Comparison of ENCODE assay signal across 8 cellular contexts in the genomic region with DNA sequence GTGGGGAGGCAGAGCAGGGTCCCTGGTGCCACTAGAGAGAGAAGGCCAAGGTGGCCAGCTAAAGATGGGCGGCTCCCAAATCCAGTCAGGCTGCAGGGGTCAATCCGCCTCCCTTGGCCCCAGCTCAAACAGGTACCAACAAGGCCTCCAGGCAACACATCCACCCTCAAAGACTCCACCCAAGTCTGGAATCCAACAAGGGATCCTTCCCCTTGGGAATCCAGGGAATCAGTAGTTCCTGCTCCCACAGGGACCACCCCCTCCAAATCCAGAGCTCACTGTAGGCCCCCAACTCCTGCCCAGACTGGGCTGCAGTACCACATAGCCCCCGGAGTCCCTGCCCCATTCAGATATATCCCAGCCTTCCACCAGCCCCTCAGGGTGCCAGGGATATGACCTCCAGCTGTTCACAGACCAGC. TPM values are rescaled to one million over a fixed set of nuclear protein-coding genes. Genes with fewer than 3 reads are reported as not detected.
DNase-seq lines count a peak whose midpoint lies in the region; ATAC-seq and TF ChIP-seq lines count a peak whose summit lies in the region.

No MANE protein-coding gene starts in this region.

- no peaks in the 10 kb centered on the region for H3K36me3 ChIP-seq in GM23338 (ENCODE audit: insufficient read depth)
- peaks cover 20% of the 10 kb centered on the region for H3K36me3 ChIP-seq in left ventricle myocardium inferior
- peaks cover 0 to 9% (median 4%) of the 10 kb centered on the region in 3 donors for H3K36me3 ChIP-seq in skeletal muscle tissue (ENCODE audit: control insufficient read depth in 3 of 3, insufficient read depth in 3 of 3, low read length in 3 of 3)

- H3K27me3 ChIP-seq in GM23338 (ENCODE audit: insufficient read depth) (peaks cover 5% of the 10 kb centered on the region), left ventricle myocardium inferior (ENCODE audit: low read depth) (no peaks in the 10 kb centered on the region), skeletal muscle tissue (ENCODE audit: control insufficient read depth in 3 of 3, insufficient read depth in 3 of 3, low read length in 3 of 3) (peaks cover 0 to 36% (median 24%) of the 10 kb centered on the region in 3 donors)

- CTCF ChIA-PET in activated CD8-positive, alpha-beta T cell treated with anti-CD3 and anti-CD28 coated beads, Interleukin-2, amount 10 ng/mL, durations not matched to agents 7 days and 5 days (lab: Charles Lee), result interaction anchor here (1.0 to 3.6 kb wide), 3 partner anchors 19 to 119 kb away, joined by 3 to 22 read pairs (median 3); no protein-coding TSS in a partner anchor

- no peaks in the 10 kb centered on the region; the same call in 1 of the 2 replicates for H4K20me1 ChIP-seq in GM23338 (replicated peaks; ENCODE audit: insufficient read depth)

- intact Hi-C loops in left ventricle myocardium inferior (cut with micrococcal nuclease), result loop anchor here (5.0 kb wide), 1 partner anchor 36 kb away; no protein-coding TSS in a partner anchor

- peak overlapping the region; percentile 67 for H3K4me2 ChIP-seq in GM23338

- H3K9me3 Mint-ChIP-seq in GM23338, result no peaks in the 10 kb centered on the region; the same call in 1 of the 3 replicates
- no peaks in the 10 kb centered on the region for H3K9me3 Mint-ChIP-seq in activated CD8-positive, alpha-beta T cell treated with anti-CD3 and anti-CD28 coated beads, Interleukin-2, amount 10 ng/mL, durations not matched to agents 7 days and 5 days (ENCODE audit: insufficient read depth)

- H2AFZ ChIP-seq in GM23338, result no peak overlapping the region

- H3K79me2 ChIP-seq in GM23338 (replicated peaks; ENCODE audit: insufficient read depth), result peaks cover 38% of the 10 kb centered on the region

- no peaks in the 10 kb centered on the region for H3K9me2 ChIP-seq in GM23338 (ENCODE audit: insufficient read depth)

- H3K27ac Mint-ChIP-seq in GM23338, result peak overlapping the region; percentile 89
- H3K27ac Mint-ChIP-seq in activated CD8-positive, alpha-beta T cell treated with anti-CD3 and anti-CD28 coated beads, Interleukin-2, amount 10 ng/mL, durations not matched to agents 7 days and 5 days, result peak overlapping the region; percentile 83

- peak overlapping the region in 1 of 3 donors; percentile 66 for H3K9ac ChIP-seq in skeletal muscle tissue (ENCODE audit: low read depth in 1 of 3, low read length in 3 of 3)

- H3K27ac ChIP-seq in GM23338 (ENCODE audit: low read depth) (no peak overlapping the region), left ventricle myocardium inferior (replicated peaks) (peak overlapping the region; percentile 99), skeletal muscle tissue (ENCODE audit: low read depth, low read length) (peak overlapping the region; percentile 36)

- TF ChIP-seq CTCF in GM23338 (conservative IDR thresholded peaks at IDR 0.05; ENCODE audit: low read depth in 2 of 2) (no peak), left ventricle myocardium inferior (IDR thresholded peaks at IDR 0.05; ENCODE audit: borderline replicate concordance) (no peak)

- peaks cover 10% of the 10 kb centered on the region; the same call in 2 of the 3 replicates for H3K36me3 Mint-ChIP-seq in GM23338 (ENCODE audit: low read depth)
- peaks cover 12% of the 10 kb centered on the region for H3K36me3 Mint-ChIP-seq in activated CD8-positive, alpha-beta T cell treated with anti-CD3 and anti-CD28 coated beads, Interleukin-2, amount 10 ng/mL, durations not matched to agents 7 days and 5 days (ENCODE audit: low read depth)

- H3K4me1 Mint-ChIP-seq in GM23338, result peaks cover 39% of the 10 kb centered on the region
- peaks cover 35% of the 10 kb centered on the region for H3K4me1 Mint-ChIP-seq in activated CD8-positive, alpha-beta T cell treated with anti-CD3 and anti-CD28 coated beads, Interleukin-2, amount 10 ng/mL, durations not matched to agents 7 days and 5 days (ENCODE audit: low read depth)

- DNase-seq in GM23338 (ENCODE audit: low spot score) (no peak), left ventricle myocardium inferior (no peak), ureter (ENCODE audit: low spot score) (no peak), HUDEP-2 (lab: John Stamatoyannopoulos, UW; ENCODE audit: unreplicated experiment in 76 of 76) (no peak)
- DNase-seq in activated CD8-positive, alpha-beta T cell treated with anti-CD3 and anti-CD28 coated beads, Interleukin-2, amount 10 ng/mL, durations not matched to agents 7 days and 5 days, result no peak

- H3K9me3 ChIP-seq in left ventricle myocardium inferior (replicated peaks) (no peaks in the 10 kb centered on the region), skeletal muscle tissue (ENCODE audit: control insufficient read depth in 3 of 3, low read length in 3 of 3) (no peaks in the 10 kb centered on the region)

- peaks cover 18% of the 10 kb centered on the region for H3F3A ChIP-seq in GM23338 (replicated peaks; ENCODE audit: low read depth)

- H3K4me3 ChIP-seq in GM23338 (peak overlapping the region; percentile 96; the same call in 1 of the 2 replicates), left ventricle myocardium inferior (peak overlapping the region; percentile 97), skeletal muscle tissue (ENCODE audit: low read length in 3 of 3) (peak overlapping the region in 2 of 3 donors; percentile 10 to 13)

- ATAC-seq in GM23338 (no peak), HG03342 (IDR thresholded peaks at IDR 0.05; ENCODE audit: unreplicated experiment) (no peak), HG02884 (IDR thresholded peaks at IDR 0.05; ENCODE audit: unreplicated experiment) (no peak)
- no peak for ATAC-seq in activated CD8-positive, alpha-beta T cell treated with anti-CD3 and anti-CD28 coated beads, Interleukin-2, amount 10 ng/mL, durations not matched to agents 7 days and 5 days

- H3K4me1 ChIP-seq in GM23338 (ENCODE audit: insufficient read depth), result peaks cover 29% of the 10 kb centered on the region
- peaks cover 97% of the 10 kb centered on the region for H3K4me1 ChIP-seq in left ventricle myocardium inferior
- peaks cover 38 to 52% (median 45%) of the 10 kb centered on the region in 3 donors for H3K4me1 ChIP-seq in skeletal muscle tissue (ENCODE audit: control insufficient read depth in 3 of 3, insufficient read depth in 3 of 3, low read length in 3 of 3)

- POLR2A ChIA-PET in activated CD8-positive, alpha-beta T cell treated with anti-CD3 and anti-CD28 coated beads, Interleukin-2, amount 10 ng/mL, durations not matched to agents 7 days and 5 days (lab: Charles Lee), result interaction anchor here (0.8 to 1.5 kb wide), 4 partner anchors 8 to 31 kb away, joined by 3 to 7 read pairs (median 3); partner anchors contain the start of gene ZNF526

- peaks cover 30% of the 10 kb centered on the region for H3K27me3 Mint-ChIP-seq in GM23338 (ENCODE audit: insufficient read depth, low read depth, poor library complexity)
- H3K27me3 Mint-ChIP-seq in activated CD8-positive, alpha-beta T cell treated with anti-CD3 and anti-CD28 coated beads, Interleukin-2, amount 10 ng/mL, durations not matched to agents 7 days and 5 days (ENCODE audit: low read depth), result peaks cover 6% of the 10 kb centered on the region

- peak overlapping the region; percentile 88 for H3K4me3 Mint-ChIP-seq in GM23338
- peak overlapping the region; percentile 84 for H3K4me3 Mint-ChIP-seq in activated CD8-positive, alpha-beta T cell treated with anti-CD3 and anti-CD28 coated beads, Interleukin-2, amount 10 ng/mL, durations not matched to agents 7 days and 5 days

RNA-seq across cellular contexts. Expression of gene ERF, which starts 3.3 kb away (rescaled TPM):
- total RNA-seq in GM23338 (2014; rRNA removed; shearing (Covaris generic)), result 49.0 and 49.4 TPM in 2 replicates
- 29.4 and 30.4 TPM in 2 replicates for polyA plus RNA-seq in GM23338 (2016; fragmentation: Nextera tagmentation; extraction: Ambion mirVana)
- total RNA-seq in activated CD8-positive, alpha-beta T cell treated with anti-CD3 and anti-CD28 coated beads, Interleukin-2, amount 10 ng/mL, durations not matched to agents 7 days and 5 days, result 10 to 100 TPM; 49.9 to 54.5 TPM
- total RNA-seq in left ventricle myocardium inferior (33.5 TPM), skeletal muscle tissue (12.0 TPM), ureter (47.4 TPM)

RNA-seq across cellular contexts. Expression of gene GSK3A, which starts 9.2 kb away (rescaled TPM):
- 40.7 and 47.0 TPM in 2 replicates for total RNA-seq in GM23338 (2014; rRNA removed; shearing (Covaris generic))
- 17.7 and 19.2 TPM in 2 replicates for polyA plus RNA-seq in GM23338 (2016; fragmentation: Nextera tagmentation; extraction: Ambion mirVana)
- total RNA-seq in activated CD8-positive, alpha-beta T cell treated with anti-CD3 and anti-CD28 coated beads, Interleukin-2, amount 10 ng/mL, durations not matched to agents 7 days and 5 days, result 10 to 100 TPM; 48.2 to 49.0 TPM
- total RNA-seq in left ventricle myocardium inferior (37.6 TPM), skeletal muscle tissue (5.2 TPM), ureter (36.4 TPM)

RNA-seq across cellular contexts. Expression of gene CIC, which starts 17.5 kb away (rescaled TPM):
- 31.8 and 42.0 TPM in 2 replicates for total RNA-seq in GM23338 (2014; rRNA removed; shearing (Covaris generic))
- 13.2 and 13.9 TPM in 2 replicates for polyA plus RNA-seq in GM23338 (2016; fragmentation: Nextera tagmentation; extraction: Ambion mirVana)
- 10 to 100 TPM; 73.1 to 83.8 TPM for total RNA-seq in activated CD8-positive, alpha-beta T cell treated with anti-CD3 and anti-CD28 coated beads, Interleukin-2, amount 10 ng/mL, durations not matched to agents 7 days and 5 days
- total RNA-seq in left ventricle myocardium inferior (33.3 TPM), skeletal muscle tissue (10.4 TPM), ureter (83.4 TPM)

RNA-seq across cellular contexts. Expression of gene ZNF526, which starts 31.5 kb away (rescaled TPM):
- 12.7 and 13.3 TPM in 2 replicates for total RNA-seq in GM23338 (2014; rRNA removed; shearing (Covaris generic))
- 4.7 and 5.8 TPM in 2 replicates for polyA plus RNA-seq in GM23338 (2016; fragmentation: Nextera tagmentation; extraction: Ambion mirVana)
- 10 to 100 TPM; 19.5 to 21.5 TPM for total RNA-seq in activated CD8-positive, alpha-beta T cell treated with anti-CD3 and anti-CD28 coated beads, Interleukin-2, amount 10 ng/mL, durations not matched to agents 7 days and 5 days
- 5.9 TPM for total RNA-seq in left ventricle myocardium inferior
- total RNA-seq in skeletal muscle tissue, result 7.8 TPM
- 13.2 TPM for total RNA-seq in ureter

RNA-seq across cellular contexts. Expression of gene DEDD2, which starts 34.1 kb away (rescaled TPM):
- 59.4 and 63.0 TPM in 2 replicates for total RNA-seq in GM23338 (2014; rRNA removed; shearing (Covaris generic))
- polyA plus RNA-seq in GM23338 (2016; fragmentation: Nextera tagmentation; extraction: Ambion mirVana), result 23.4 and 25.6 TPM in 2 replicates
- total RNA-seq in activated CD8-positive, alpha-beta T cell treated with anti-CD3 and anti-CD28 coated beads, Interleukin-2, amount 10 ng/mL, durations not matched to agents 7 days and 5 days, result 10 to 100 TPM; 31.8 to 36.0 TPM
- 15.8 TPM for total RNA-seq in left ventricle myocardium inferior
- total RNA-seq in skeletal muscle tissue, result 21.4 TPM
- 24.7 TPM for total RNA-seq in ureter

Comparison
In these comparisons a context has a peak if more than half of its experiments do, and no peak if none do; other contexts are left out.
1. H3K4me3 ChIP-seq: peak in every context shown above with its lines; median percentile 97 in left ventricle myocardium inferior; 96 in GM23338; 12 in skeletal muscle tissue.